ENCODE assay signal across 15 cellular contexts in the genomic region with DNA sequence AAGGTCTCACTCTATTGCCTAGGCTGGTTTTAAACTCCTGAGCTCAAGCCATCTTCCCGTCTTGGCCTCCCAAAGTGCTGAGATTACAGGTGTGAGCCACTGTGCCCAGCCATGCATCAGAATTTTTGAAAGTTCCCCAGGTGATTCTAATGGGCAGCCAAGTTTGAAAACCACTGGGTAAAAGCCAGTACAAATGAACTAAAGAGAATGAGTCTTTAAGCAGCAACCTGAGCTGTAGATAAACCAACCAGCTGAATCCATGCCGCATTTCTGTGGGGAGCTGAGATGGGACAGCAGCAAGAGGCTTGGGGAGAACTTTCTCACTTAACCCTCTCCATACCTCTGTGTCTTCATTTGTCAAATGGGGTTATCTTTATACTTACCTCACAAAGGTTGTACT.
A peak's percentile ranks its signal among the peaks of the same experiment; 100 is the strongest.
DNase-seq lines count a peak whose midpoint lies in the region; ATAC-seq and TF ChIP-seq lines count a peak whose summit lies in the region.
"Had no signal": no experiment of that assay in that cellular context is flagged by ENCODE, and none has a peak within 500 bp of the region (broad histone marks: within the 10 kb centered on the region; RNA-seq: fewer than 3 reads in every experiment).

No MANE protein-coding gene starts in this region.

- H2BK120ac ChIP-seq in neuronal stem cell (ENCODE audit: low read depth, low read length), result no peak overlapping the region
- no peak overlapping the region for H2BK120ac ChIP-seq in mesenchymal stem cell (ENCODE audit: low read depth, low read length)

- H2AK5ac ChIP-seq in neuronal stem cell (ENCODE audit: low read depth, low read length), result no peak overlapping the region
- no peak overlapping the region for H2AK5ac ChIP-seq in mesenchymal stem cell (ENCODE audit: low read length, severe bottlenecking)

- H3K79me1 ChIP-seq in neuronal stem cell (ENCODE audit: low read depth, low read length) (no peaks in the 10 kb centered on the region), mesenchymal stem cell (replicated peaks; ENCODE audit: low read length, poor library complexity, severe bottlenecking) (no peaks in the 10 kb centered on the region)

- no peak overlapping the region for H3K4me3 ChIP-seq in cardiac muscle cell
- no peak overlapping the region for H3K4me3 ChIP-seq in neuronal stem cell (ENCODE audit: low read length in 2 of 2)
- H3K4me3 ChIP-seq in mesenchymal stem cell (ENCODE audit: insufficient read depth in 1 of 2, low read depth in 1 of 2, low read length in 2 of 2), result no peak overlapping the region
- H3K4me3 ChIP-seq: HAP-1, SJSA1 had no signal

- H2BK12ac ChIP-seq in neuronal stem cell (ENCODE audit: low read length) (no peak overlapping the region), mesenchymal stem cell (ENCODE audit: low read length in 2 of 2) (peak overlapping the region in 1 of 2 experiments; percentile 39)

- whole genome bisulfite sequencing in neuronal stem cell (ENCODE audit: extremely low coverage in 2 of 2, insufficient read length in 2 of 2, insufficient replicate concordance in 1 of 2), 2 donors, result no CpG with 5 or more reads among the region's 2 CpGs
- WGBS in mesenchymal stem cell, result 57% methylated on average over 1 of the region's 2 CpGs

- H3K18ac ChIP-seq in neuronal stem cell (ENCODE audit: low read length) (no peak overlapping the region), mesenchymal stem cell (ENCODE audit: low read depth in 1 of 2, low read length in 2 of 2) (no peak overlapping the region)

- peak overlapping the region; percentile 19 for H2BK15ac ChIP-seq in neuronal stem cell (ENCODE audit: low read length)
- no peak overlapping the region for H2BK15ac ChIP-seq in mesenchymal stem cell (ENCODE audit: low read depth, poor library complexity, severe bottlenecking)

- no peak overlapping the region for H4K91ac ChIP-seq in neuronal stem cell (ENCODE audit: low read depth, low read length, poor library complexity)
- H4K91ac ChIP-seq in mesenchymal stem cell (ENCODE audit: low read length), result no peak overlapping the region

- no peak overlapping the region for H3K4ac ChIP-seq in neuronal stem cell (ENCODE audit: low read length)
- no peak overlapping the region for H3K4ac ChIP-seq in mesenchymal stem cell (ENCODE audit: low read depth in 1 of 2, low read length in 2 of 2)

- ATAC-seq in left ventricle myocardium superior, result no peak
- ATAC-seq in GM19324 (IDR thresholded peaks at IDR 0.05; ENCODE audit: low FRiP score, unreplicated experiment), result no peak
- ATAC-seq in HG02840 (IDR thresholded peaks at IDR 0.05; ENCODE audit: low FRiP score, unreplicated experiment), result no peak

- no peak overlapping the region for H3K23ac ChIP-seq in neuronal stem cell (ENCODE audit: low read depth, low read length, poor library complexity)
- H3K23ac ChIP-seq in mesenchymal stem cell (ENCODE audit: low read length in 2 of 2), result no peak overlapping the region

- H3K4me1 ChIP-seq in cardiac muscle cell (ENCODE audit: low read depth) (peaks cover 53% of the 10 kb centered on the region), neuronal stem cell (ENCODE audit: control insufficient read depth in 2 of 2, insufficient read depth in 1 of 2, low read depth in 1 of 2, low read length in 2 of 2) (peaks cover 7 to 42% of the 10 kb centered on the region in 2 donors), mesenchymal stem cell (ENCODE audit: control insufficient read depth, insufficient read depth, low read depth, low read length) (peaks cover 36% of the 10 kb centered on the region)
- H3K4me1 ChIP-seq: HAP-1 had no signal

- H2AFZ ChIP-seq in neuronal stem cell (ENCODE audit: low read length) (no peak overlapping the region), mesenchymal stem cell (ENCODE audit: low read depth, low read length) (no peak overlapping the region)

- H3K27ac ChIP-seq in cardiac muscle cell, result peak overlapping the region; percentile 78
- H3K27ac ChIP-seq in neuronal stem cell (replicated peaks; ENCODE audit: low read length), result no peak overlapping the region
- no peak overlapping the region for H3K27ac ChIP-seq in mesenchymal stem cell (ENCODE audit: low read length, poor library complexity, severe bottlenecking)
- H3K27ac ChIP-seq: 22Rv1 had no signal

- H3K9ac ChIP-seq in neuronal stem cell (ENCODE audit: low read depth, low read length, poor library complexity) (no peak overlapping the region), mesenchymal stem cell (ENCODE audit: low read length) (no peak overlapping the region)

- H3K36me3 ChIP-seq in cardiac muscle cell (no peaks in the 10 kb centered on the region), neuronal stem cell (replicated peaks in 1 of 2; ENCODE audit: control insufficient read depth in 2 of 2, insufficient read depth in 2 of 2, low read length in 2 of 2) (no peaks in the 10 kb centered on the region), mesenchymal stem cell (ENCODE audit: control insufficient read depth in 1 of 2, insufficient read depth in 2 of 2, low read depth in 1 of 2, low read length in 2 of 2) (no peaks in the 10 kb centered on the region)
- H3K36me3 ChIP-seq: HAP-1, SJSA1 had no signal

- TF ChIP-seq CTCF in cardiac muscle cell (IDR thresholded peaks at IDR 0.05; ENCODE audit: low read depth, low read length), result no peak

- H3K27me3 ChIP-seq in cardiac muscle cell, result no peaks in the 10 kb centered on the region
- H3K27me3 ChIP-seq in neuronal stem cell (ENCODE audit: control insufficient read depth in 3 of 3, insufficient read depth in 3 of 3, low read depth in 1 of 3, low read length in 3 of 3), result peaks cover 0 to 45% (median 0%) of the 10 kb centered on the region in 3 experiments
- peaks cover 0 to 9% of the 10 kb centered on the region in 2 experiments for H3K27me3 ChIP-seq in mesenchymal stem cell (ENCODE audit: control insufficient read depth in 1 of 2, insufficient read depth in 1 of 2, low read length in 2 of 2)
- H3K27me3 ChIP-seq: SJSA1 had no signal

- H3K4me2 ChIP-seq in neuronal stem cell (ENCODE audit: insufficient read depth, low read length, poor library complexity, severe bottlenecking) (no peak overlapping the region), mesenchymal stem cell (ENCODE audit: low read length, poor library complexity, severe bottlenecking) (no peak overlapping the region)

- H4K8ac ChIP-seq in neuronal stem cell (ENCODE audit: low read depth, low read length) (no peak overlapping the region), mesenchymal stem cell (ENCODE audit: low read length) (no peak overlapping the region)

- H3K9me3 ChIP-seq in cardiac muscle cell (ENCODE audit: low read depth) (no peaks in the 10 kb centered on the region), neuronal stem cell (replicated peaks in 1 of 2; ENCODE audit: control insufficient read depth in 2 of 2, insufficient read depth in 1 of 2, low read depth in 1 of 2, low read length in 2 of 2) (no peaks in the 10 kb centered on the region), mesenchymal stem cell (ENCODE audit: control insufficient read depth, low read length) (no peaks in the 10 kb centered on the region)
- H3K9me3 ChIP-seq: HAP-1, SJSA1 had no signal

- intact Hi-C loops in left ventricle myocardium superior (cut with micrococcal nuclease), result no loop called here

- H2BK5ac ChIP-seq in neuronal stem cell (ENCODE audit: low read length) (no peak overlapping the region), mesenchymal stem cell (ENCODE audit: low read depth, low read length, poor library complexity, severe bottlenecking) (no peak overlapping the region)

- H3K14ac ChIP-seq in neuronal stem cell (ENCODE audit: low read length), result no peak overlapping the region
- H3K14ac ChIP-seq in mesenchymal stem cell (ENCODE audit: low read length in 2 of 2), result no peak overlapping the region

- DNase-seq in cardiac muscle cell (ENCODE audit: low read depth in 1 of 2, low spot score in 1 of 2) (no peak), left ventricle myocardium superior (no peak), kidney glomerular epithelial cell (lab: John Stamatoyannopoulos, UW) (peak; percentile 44), neuronal stem cell (ENCODE audit: low spot score) (no peak), mesenchymal stem cell (no peak)
- DNase-seq: CD4-positive, alpha-beta T cell; GOT3; NCI-H1048; NCI-H526 treated with DMSO at 0.1 percent for 48 hours; Right ventricle myocardium superior had no signal
